14 cellular contexts compared by ENCODE assay signal in the genomic region with DNA sequence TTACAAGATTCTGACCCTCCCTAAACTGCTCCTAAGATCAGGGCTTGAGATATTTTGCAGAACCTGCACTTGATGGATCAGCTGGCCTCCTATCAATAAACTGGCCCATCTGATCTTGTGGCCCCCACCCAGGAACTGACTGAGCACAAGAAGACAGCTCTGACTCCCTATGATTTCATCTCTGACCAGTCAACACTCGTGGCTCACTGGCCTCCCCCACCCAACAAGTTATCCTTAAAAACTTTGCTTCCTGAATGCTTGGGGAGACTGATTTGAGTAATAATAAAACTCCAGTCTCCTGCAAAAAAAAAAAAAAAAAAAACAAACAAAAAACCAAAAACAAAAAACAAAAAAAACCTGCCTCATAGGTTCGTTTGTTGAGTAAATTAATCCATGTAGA. TPM values are rescaled to one million over a fixed set of nuclear protein-coding genes. Genes with fewer than 3 reads are reported as not detected.
"Had no signal": no experiment of that assay in that cellular context is flagged by ENCODE, and none has a peak within 500 bp of the region (broad histone marks: within the 10 kb centered on the region; RNA-seq: fewer than 3 reads in every experiment).

No MANE protein-coding gene starts in this region.

RNA-seq across cellular contexts. Expression of gene ACTL8, which starts 8.9 kb away (rescaled TPM):
- total RNA-seq: dermis blood vessel endothelial cell, dermis microvascular lymphatic vessel endothelial cell, endodermal cell, endothelial cell of umbilical vein, epithelial cell of proximal tubule, esophagus muscularis mucosa, fibroblast of lung, fibroblast of villous mesenchyme, foreskin keratinocyte, gastrocnemius medialis, gastroesophageal sphincter, glomerular endothelial cell, heart left ventricle, heart right ventricle had no signal
- polyA plus RNA-seq: endothelial cell of umbilical vein, foreskin keratinocyte, heart left ventricle, heart right ventricle had no signal
